In genomic region chr19:1279782-1280341, GRCh38 we compare ENCODE assay signal across 8 cellular contexts.
DNase-seq lines count a peak whose midpoint lies in the region; ATAC-seq lines count a peak whose summit lies in the region.

No MANE protein-coding gene starts in this region.

- intact Hi-C loops in head of caudate nucleus (cut with DNase I), result loop anchor here (5.0 kb wide), 1 partner anchor 82 kb away; no protein-coding TSS in a partner anchor
- intact Hi-C loops in posterior cingulate gyrus (cut with DNase I), result loop anchor here (5.0 to 10.0 kb wide), 2 partner anchors 77 to 155 kb away; partner anchors contain the start of gene RPS15

- DNase-seq in GF-D8 (lab: John Stamatoyannopoulos, UW), result peak; percentile 23
- peak; percentile 79 for DNase-seq in MV-4-11 (lab: John Stamatoyannopoulos, UW)
- peak; percentile 70 for DNase-seq in SKM-1 treated with dmso at 0.1 percent for 144 hours (lab: John Stamatoyannopoulos, UW; ENCODE audit: unreplicated experiment)
- peak; percentile 66 to 94 (median 88) for DNase-seq in head of caudate nucleus
- DNase-seq in posterior cingulate gyrus, result peak; percentile 72 to 98 (median 86)

- H3K9me3 Mint-ChIP-seq in activated naive CD8-positive, alpha-beta T cell (ENCODE audit: low read depth), result no peaks in the 10 kb centered on the region

- H3K4me1 Mint-ChIP-seq in activated naive CD8-positive, alpha-beta T cell (ENCODE audit: low read depth), result peaks cover 24% of the 10 kb centered on the region

- no peak overlapping the region for H3K27ac Mint-ChIP-seq in activated naive CD8-positive, alpha-beta T cell

- H3K36me3 Mint-ChIP-seq in activated naive CD8-positive, alpha-beta T cell, result peaks cover 5% of the 10 kb centered on the region

- peaks cover 7% of the 10 kb centered on the region for H3K27me3 Mint-ChIP-seq in activated naive CD8-positive, alpha-beta T cell

- peak overlapping the region; percentile 57 for H3K4me3 Mint-ChIP-seq in activated naive CD8-positive, alpha-beta T cell

- ATAC-seq in GM21529 (IDR thresholded peaks at IDR 0.05; ENCODE audit: unreplicated experiment) (no peak), HG03196 (IDR thresholded peaks at IDR 0.05; ENCODE audit: unreplicated experiment) (no peak)

Comparison
In these comparisons a context has a peak if more than half of its experiments do, and no peak if none do; other contexts are left out.
1. DNase-seq: peak in every context shown above with its lines; median percentile 88 in head of caudate nucleus; 86 in posterior cingulate gyrus; 79 in MV-4-11; 70 in SKM-1 treated with dmso at 0.1 percent for 144 hours; 23 in GF-D8.